Comparison of ENCODE assay signal across 15 cellular contexts in the genomic region with DNA sequence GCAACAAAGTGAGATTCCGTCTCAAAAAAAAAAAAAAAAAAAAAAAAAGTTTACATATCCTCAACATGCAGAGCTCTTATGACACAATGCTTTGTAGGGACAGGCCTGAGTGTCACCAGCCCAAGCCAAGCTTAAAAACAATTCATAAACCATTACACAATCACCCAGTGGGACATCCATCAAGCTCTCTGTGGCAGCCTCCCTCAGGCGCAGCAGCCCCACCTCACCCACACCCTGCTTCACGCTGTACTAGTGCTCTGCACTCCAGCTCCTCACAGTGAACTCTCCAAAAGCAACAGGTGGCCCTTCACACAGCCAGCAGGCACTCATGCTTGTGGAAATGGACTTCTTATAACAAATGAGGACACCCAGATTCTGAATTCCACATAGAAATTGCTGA. TPM values are rescaled to one million over a fixed set of nuclear protein-coding genes. Genes with fewer than 3 reads are reported as not detected.
DNase-seq lines count a peak whose midpoint lies in the region; TF ChIP-seq lines count a peak whose summit lies in the region.
"Had no signal": no experiment of that assay in that cellular context is flagged by ENCODE, and none has a peak within 500 bp of the region (broad histone marks: within the 10 kb centered on the region; RNA-seq: fewer than 3 reads in every experiment).

No MANE protein-coding gene starts in this region.

- no peak overlapping the region for H3K4me3 ChIP-seq in fibroblast of mammary gland (ENCODE audit: control insufficient read depth, low read depth, low read length)
- H3K4me3 ChIP-seq: HAP-1, ovary, smooth muscle cell, upper lobe of left lung had no signal

- DNase-seq in activated T-cell treated with anti-CD3 and anti-CD28 coated beads, Interleukin-2, amount 50 U/mL, for 24 hours = no peak
- no peak for DNase-seq in activated T-cell treated with anti-CD3 and anti-CD28 coated beads, Interleukin-2, amount 50 U/mL, for 48 hours
- DNase-seq in NOMO-1 treated with dmso at 0.1 percent for 144 hours (lab: John Stamatoyannopoulos, UW; ENCODE audit: unreplicated experiment) (peak; percentile 69), fibroblast of mammary gland (ENCODE audit: low read depth) (peak; percentile 16), type B pancreatic cell (ENCODE audit: extremely low spot score, unreplicated experiment) (no peak), SHP77 (lab: John Stamatoyannopoulos, UW) (no peak)
- DNase-seq in activated CD4-positive, CD25-positive, alpha-beta regulatory T cell (lab: John Stamatoyannopoulos, UW) = no peak
- DNase-seq in activated effector memory CD4-positive, alpha-beta T cell treated with Interleukin-2 at 50 U/mL for 16 hours = no peak

- no peaks in the 10 kb centered on the region for H3K27me3 Mint-ChIP-seq in activated T-cell treated with anti-CD3 and anti-CD28 coated beads, Interleukin-2, amount 50 U/mL, for 24 hours
- no peaks in the 10 kb centered on the region for H3K27me3 Mint-ChIP-seq in type B pancreatic cell
- H3K27me3 Mint-ChIP-seq: activated CD8-positive, alpha-beta memory T cell treated with anti-CD3 and anti-CD28 coated beads, Interleukin-2, amount 10 ng/mL, durations not matched to agents 7 days and 5 days; stimulated activated memory B cell treated with anti-CD40 and anti-IgM and Interleukin-4, amounts not matched to agents 10 μg/mL and 1 μg/mL and 100 μg/mL, for 72 hours had no signal

- H3K4me1 Mint-ChIP-seq in activated T-cell treated with anti-CD3 and anti-CD28 coated beads, Interleukin-2, amount 50 U/mL, for 24 hours (ENCODE audit: low read depth) = peaks cover 29% of the 10 kb centered on the region
- H3K4me1 Mint-ChIP-seq in type B pancreatic cell (ENCODE audit: unreplicated experiment) = peaks cover 9% of the 10 kb centered on the region

- TF ChIP-seq CTCF in fibroblast of mammary gland (conservative IDR thresholded peaks at IDR 0.05; ENCODE audit: control insufficient read depth, insufficient read depth, low read depth, low read length) (no peak), type B pancreatic cell (conservative IDR thresholded peaks at IDR 0.05) (no peak)

- peak overlapping the region; percentile 63 for H3K27ac Mint-ChIP-seq in activated T-cell treated with anti-CD3 and anti-CD28 coated beads, Interleukin-2, amount 50 U/mL, for 24 hours
- peak overlapping the region; percentile 94 for H3K27ac Mint-ChIP-seq in type B pancreatic cell
- H3K27ac Mint-ChIP-seq: activated CD8-positive, alpha-beta memory T cell treated with anti-CD3 and anti-CD28 coated beads, Interleukin-2, amount 10 ng/mL, durations not matched to agents 7 days and 5 days; activated naive CD4-positive, alpha-beta T cell treated with anti-CD3 and anti-CD28 coated beads for 36 hours; stimulated activated memory B cell treated with anti-CD40 and anti-IgM and Interleukin-4, amounts not matched to agents 10 μg/mL and 1 μg/mL and 100 μg/mL, for 72 hours had no signal

- H3K36me3 Mint-ChIP-seq in activated T-cell treated with anti-CD3 and anti-CD28 coated beads, Interleukin-2, amount 50 U/mL, for 24 hours (ENCODE audit: low read depth) = peaks cover 61% of the 10 kb centered on the region
- peaks cover 38% of the 10 kb centered on the region for H3K36me3 Mint-ChIP-seq in type B pancreatic cell

- H3K9me3 Mint-ChIP-seq in activated T-cell treated with anti-CD3 and anti-CD28 coated beads, Interleukin-2, amount 50 U/mL, for 24 hours = no peaks in the 10 kb centered on the region
- no peaks in the 10 kb centered on the region for H3K9me3 Mint-ChIP-seq in type B pancreatic cell
- H3K9me3 Mint-ChIP-seq: activated naive CD4-positive, alpha-beta T cell treated with anti-CD3 and anti-CD28 coated beads for 36 hours; stimulated activated memory B cell treated with anti-CD40 and anti-IgM and Interleukin-4, amounts not matched to agents 10 μg/mL and 1 μg/mL and 100 μg/mL, for 72 hours had no signal

- H3K4me3 Mint-ChIP-seq in activated T-cell treated with anti-CD3 and anti-CD28 coated beads, Interleukin-2, amount 50 U/mL, for 24 hours = no peak overlapping the region
- H3K4me3 Mint-ChIP-seq in type B pancreatic cell = peak overlapping the region; percentile 61
- H3K4me3 Mint-ChIP-seq: activated CD8-positive, alpha-beta memory T cell treated with anti-CD3 and anti-CD28 coated beads, Interleukin-2, amount 10 ng/mL, durations not matched to agents 7 days and 5 days; activated naive CD4-positive, alpha-beta T cell treated with anti-CD3 and anti-CD28 coated beads for 36 hours; stimulated activated memory B cell treated with anti-CD40 and anti-IgM and Interleukin-4, amounts not matched to agents 10 μg/mL and 1 μg/mL and 100 μg/mL, for 72 hours had no signal

RNA-seq across cellular contexts. Expression of a gene that starts 3.5 kb away (rescaled TPM):
- 20.6 and 38.8 TPM in 2 replicates for total RNA-seq in type B pancreatic cell (ENCODE audit: low replicate concordance)

RNA-seq across cellular contexts. Expression of a gene that starts 18.6 kb away (rescaled TPM):
- total RNA-seq in type B pancreatic cell (ENCODE audit: low replicate concordance) = 162 and 190 TPM in 2 replicates

RNA-seq across cellular contexts. Expression of a gene that starts 28.9 kb away (rescaled TPM):
- 73.4 and 77.2 TPM in 2 replicates for total RNA-seq in type B pancreatic cell (ENCODE audit: low replicate concordance)

Comparison
In these comparisons a context has a peak if more than half of its experiments do, and no peak if none do; other contexts are left out.
1. DNase-seq: peak in NOMO-1 treated with dmso at 0.1 percent for 144 hours (single experiment) and fibroblast of mammary gland (single experiment); none in activated T-cell treated with anti-CD3 and anti-CD28 coated beads, Interleukin-2, amount 50 U/mL, for 24 hours (single experiment), activated T-cell treated with anti-CD3 and anti-CD28 coated beads, Interleukin-2, amount 50 U/mL, for 48 hours (0 of 2), type B pancreatic cell (single experiment), activated CD4-positive, CD25-positive, alpha-beta regulatory T cell (0 of 4), activated effector memory CD4-positive, alpha-beta T cell treated with Interleukin-2 at 50 U/mL for 16 hours (single experiment) and SHP77 (0 of 2).